In the genomic region with DNA sequence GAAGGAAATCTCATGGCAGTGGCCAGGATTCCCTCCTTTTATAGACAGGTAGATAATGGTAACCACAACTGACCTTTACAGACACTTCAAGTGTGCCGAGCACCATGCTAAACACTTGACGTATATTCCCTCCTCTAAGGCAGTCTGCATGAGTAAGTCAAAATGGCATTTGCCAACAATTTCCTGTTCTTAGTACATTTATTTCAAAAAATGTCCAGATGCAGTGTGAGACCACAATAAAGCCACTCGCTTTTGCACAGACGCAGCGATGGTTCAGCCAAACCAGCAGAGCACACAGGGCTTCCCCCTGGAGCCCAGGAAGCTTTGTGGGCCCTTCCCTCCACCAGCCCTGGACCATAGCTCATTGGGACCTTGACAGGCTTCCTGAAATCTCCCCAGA, we compare ENCODE assay signal across 21 cellular contexts. TPM values are rescaled to one million over a fixed set of nuclear protein-coding genes. Genes with fewer than 3 reads are reported as not detected.
DNase-seq lines count a peak whose midpoint lies in the region; ATAC-seq and TF ChIP-seq lines count a peak whose summit lies in the region.
"Had no signal": no experiment of that assay in that cellular context is flagged by ENCODE, and none has a peak within 500 bp of the region (broad histone marks: within the 10 kb centered on the region; RNA-seq: fewer than 3 reads in every experiment).

No MANE protein-coding gene starts in this region.

- DNase-seq in GDM1 (lab: John Stamatoyannopoulos, UW) (peak; percentile 22), Kasumi-1 (lab: John Stamatoyannopoulos, UW) (peak; percentile 80 to 88), astrocyte of the spinal cord (ENCODE audit: low read depth, low spot score) (peak; percentile 70), renal cortical epithelial cell (ENCODE audit: low read depth) (peak; percentile 1), natural killer cell (no peak), occipital lobe (lab: John Stamatoyannopoulos, UW) (no peak), NCI-H69 (lab: John Stamatoyannopoulos, UW) (no peak)
- DNase-seq: activated CD4-positive, alpha-beta T cell treated with anti-CD3 and anti-CD28 coated beads, Interleukin-2, amount 50 U/mL, for 1 hour; CD8-positive, alpha-beta T cell; colonic mucosa; glutamatergic neuron; immature natural killer cell; IMR-90; midbrain; NCI-H1092 treated with DMSO at 0.1 percent for 48 hours; NCI-H2171; sigmoid colon; SJCRH30; stimulated activated CD4-positive, alpha-beta T cell treated with anti-CD3 and anti-CD28 coated beads, Interleukin-4, amount 100 ng/mL, for 1 hour; thyroid gland had no signal

- no peak for TF ChIP-seq CTCF in astrocyte of the spinal cord (IDR thresholded peaks at IDR 0.05; ENCODE audit: low read depth, low read length)
- no peak for TF ChIP-seq CTCF in natural killer cell (IDR thresholded peaks at IDR 0.05)

- H3K27ac Mint-ChIP-seq in natural killer cell, result no peak overlapping the region
- H3K27ac Mint-ChIP-seq: CD8-positive, alpha-beta T cell; immature natural killer cell had no signal

- H3K4me1 Mint-ChIP-seq in natural killer cell, result no peaks in the 10 kb centered on the region
- H3K4me1 Mint-ChIP-seq: immature natural killer cell had no signal

- intact Hi-C loops in natural killer cell (cut with micrococcal nuclease), result no loop called here

- H3K36me3 Mint-ChIP-seq in natural killer cell, result no peaks in the 10 kb centered on the region
- H3K36me3 Mint-ChIP-seq: CD8-positive, alpha-beta T cell; immature natural killer cell had no signal

- H3K4me3 ChIP-seq in astrocyte of the spinal cord (ENCODE audit: low read depth, low read length), result no peak overlapping the region
- H3K4me3 ChIP-seq: colonic mucosa, sigmoid colon, SJCRH30, thyroid gland had no signal

- in situ Hi-C loops in astrocyte of the spinal cord (cut with HindIII; ENCODE audit: low sequenced_read_pairs), result no loop called here

- ATAC-seq in natural killer cell, result no peak
- ATAC-seq: CD8-positive, alpha-beta T cell had no signal

- no peak overlapping the region for H3K4me3 Mint-ChIP-seq in natural killer cell
- H3K4me3 Mint-ChIP-seq: CD8-positive, alpha-beta T cell; immature natural killer cell had no signal

- peaks cover 8 to 10% of the 10 kb centered on the region in 2 donors for H3K27me3 Mint-ChIP-seq in natural killer cell (ENCODE audit: low read depth in 2 of 2)

- H3K9me3 Mint-ChIP-seq in natural killer cell, result no peaks in the 10 kb centered on the region
- H3K9me3 Mint-ChIP-seq: CD8-positive, alpha-beta T cell had no signal

RNA-seq across cellular contexts. Expression of gene GPR6, which starts 16.4 kb away (rescaled TPM):
- total RNA-seq in renal cortical epithelial cell (not detected in 2 replicates), natural killer cell (not detected), occipital lobe (not detected)
- total RNA-seq: CD8-positive, alpha-beta T cell; colonic mucosa; G401; IMR-90; sigmoid colon; SJCRH30; thyroid gland had no signal

Comparison
In these comparisons a context has a peak if more than half of its experiments do, and no peak if none do; other contexts are left out.
1. DNase-seq: peak in GDM1 (single experiment), Kasumi-1 (2 of 2), astrocyte of the spinal cord (single experiment) and renal cortical epithelial cell (single experiment); none in natural killer cell (single experiment), occipital lobe (single experiment) and NCI-H69 (single experiment).